Comparison of ENCODE assay signal across 19 cellular contexts in the genomic region with DNA sequence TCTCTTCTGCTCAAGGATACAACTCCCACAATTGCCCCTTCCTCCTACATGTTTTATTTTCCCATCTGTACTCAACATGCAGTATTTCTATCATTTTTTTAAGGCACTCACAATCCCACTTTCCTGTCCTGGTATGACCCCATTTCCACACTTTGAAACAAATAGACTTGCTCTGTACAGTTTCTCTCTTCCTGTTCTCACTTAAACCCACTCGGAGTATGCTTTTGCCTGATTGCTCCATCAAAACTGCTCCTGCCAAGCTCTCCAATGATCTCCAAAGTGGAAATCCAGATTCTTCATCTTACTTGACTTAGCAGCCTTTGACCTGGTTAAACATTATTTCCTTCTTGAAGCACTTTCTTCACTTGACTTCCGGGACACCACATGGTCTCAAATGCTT.
DNase-seq lines count a peak whose midpoint lies in the region; ATAC-seq and TF ChIP-seq lines count a peak whose summit lies in the region.
"Had no signal": no experiment of that assay in that cellular context is flagged by ENCODE, and none has a peak within 500 bp of the region (broad histone marks: within the 10 kb centered on the region; RNA-seq: fewer than 3 reads in every experiment).

No MANE protein-coding gene starts in this region.

- H3K4me3 ChIP-seq in OCI-LY7 (ENCODE audit: low read depth, low read length, poor library complexity, severe bottlenecking): no peak overlapping the region
- no peak overlapping the region for H3K4me3 ChIP-seq in upper lobe of right lung
- no peak overlapping the region for H3K4me3 ChIP-seq in SJCRH30
- H3K4me3 ChIP-seq: BLaER1 treated with 17β-estradiol and CSF1 and Interleukin-3, amounts not matched to agents 10 nM and 100 nM had no signal

- H3K9me3 ChIP-seq in OCI-LY7 (ENCODE audit: low read length) (no peaks in the 10 kb centered on the region), upper lobe of right lung (no peaks in the 10 kb centered on the region), SJCRH30 (replicated peaks) (0 out of 2 replicates have a peak, but pooled peaks cover 4% of the 10 kb centered on the region)
- H3K9me3 ChIP-seq: BLaER1 treated with 17β-estradiol and CSF1 and Interleukin-3, amounts not matched to agents 10 nM and 100 nM had no signal

- TF ChIP-seq CTCF in OCI-LY7 (conservative IDR thresholded peaks at IDR 0.05; ENCODE audit: low read length) (no peak), upper lobe of right lung (IDR thresholded peaks at IDR 0.05) (no peak), GM20000 (IDR thresholded peaks at IDR 0.05; ENCODE audit: extremely low read depth, missing control alignments) (no peak)

- H4K20me1 ChIP-seq in OCI-LY7 (ENCODE audit: insufficient read depth, low read length): no peaks in the 10 kb centered on the region
- H4K20me1 ChIP-seq: BLaER1 treated with 17β-estradiol and CSF1 and Interleukin-3, amounts not matched to agents 10 nM and 100 nM had no signal

- H3K36me3 ChIP-seq in OCI-LY7 (ENCODE audit: insufficient read depth, low read length): no peaks in the 10 kb centered on the region
- H3K36me3 ChIP-seq in upper lobe of right lung: no peaks in the 10 kb centered on the region
- no peaks in the 10 kb centered on the region for H3K36me3 ChIP-seq in SJCRH30
- H3K36me3 ChIP-seq: BLaER1 treated with 17β-estradiol and CSF1 and Interleukin-3, amounts not matched to agents 10 nM and 100 nM had no signal

- H3K4me1 ChIP-seq in OCI-LY7 (ENCODE audit: insufficient read depth, low read length, poor library complexity, severe bottlenecking) (peaks cover 11% of the 10 kb centered on the region), upper lobe of right lung (no peaks in the 10 kb centered on the region), SJCRH30 (peaks cover 28% of the 10 kb centered on the region)

- no peaks in the 10 kb centered on the region for H3K9me2 ChIP-seq in OCI-LY7 (ENCODE audit: insufficient read depth, low read length)

- H3K79me2 ChIP-seq in OCI-LY7 (ENCODE audit: insufficient read depth, low read depth, low read length): no peaks in the 10 kb centered on the region

- POLR2A ChIA-PET in OCI-LY7 (lab: Charles Lee): interaction anchor here (0.6 kb wide), 1 partner anchor 815 kb away, joined by 3 read pairs; no protein-coding TSS in a partner anchor

- ATAC-seq in Right ventricle myocardium superior (ENCODE audit: poor library complexity) (peak; percentile 27), left colon (peak; percentile 54), upper lobe of right lung (peak; percentile 67)
- ATAC-seq: CD8-positive, alpha-beta T cell; Panc1 had no signal

- H3K27ac ChIP-seq in OCI-LY7 (ENCODE audit: low read depth, low read length, poor library complexity, severe bottlenecking) (no peak overlapping the region), upper lobe of right lung (no peak overlapping the region), SJCRH30 (no peak overlapping the region; the same call in 1 of the 2 replicates)
- H3K27ac ChIP-seq: BLaER1 treated with 17β-estradiol and CSF1 and Interleukin-3, amounts not matched to agents 10 nM and 100 nM; KMS-11 had no signal

- H2AFZ ChIP-seq in OCI-LY7 (ENCODE audit: low read length): peak overlapping the region; percentile 86

- H3K27me3 ChIP-seq in upper lobe of right lung (no peaks in the 10 kb centered on the region), SJCRH30 (no peaks in the 10 kb centered on the region)
- H3K27me3 ChIP-seq: BLaER1 treated with 17β-estradiol and CSF1 and Interleukin-3, amounts not matched to agents 10 nM and 100 nM had no signal

- BruUV-seq in OCI-LY7 (replicated peaks; lab: Mats Ljungman, UMichigan): no TSS peak

- CTCF ChIA-PET in OCI-LY7 (lab: Charles Lee; ENCODE audit: unreplicated experiment): no interaction called here

- H3K4me2 ChIP-seq in OCI-LY7 (ENCODE audit: low read length): no peak overlapping the region
- H3K4me2 ChIP-seq: KMS-11 had no signal

- DNase-seq in Right ventricle myocardium superior: no peak
- DNase-seq in cardiac septum (ENCODE audit: low spot score): no peak
- no peak for DNase-seq in OCI-LY7 (ENCODE audit: low spot score)
- DNase-seq in left colon: no peak
- DNase-seq in upper lobe of right lung: no peak
- DNase-seq in NCI-H1092 (lab: John Stamatoyannopoulos, UW): no peak
- DNase-seq in GM20000 (ENCODE audit: low spot score): no peak
- no peak for DNase-seq in SJCRH30
- DNase-seq: 8988T; Calu3; CD8-positive, alpha-beta T cell; GDM1; IMR-90; NCI-H2081; NCI-H446; NCI-H526 had no signal

- intact Hi-C loops in Right ventricle myocardium superior (cut with DNase I): no loop called here
- intact Hi-C loops in cardiac septum (cut with DNase I): no loop called here
- intact Hi-C loops in OCI-LY7 (cut with micrococcal nuclease; ENCODE audit: unreplicated experiment): no loop called here
- intact Hi-C loops in left colon (cut with DNase I, micrococcal nuclease): no loop called here
- intact Hi-C loops in upper lobe of right lung (cut with DNase I): no loop called here
